Comparison of ENCODE assay signal across 21 cellular contexts in genomic region chr11:8793114-8793777, GRCh38.
DNase-seq lines count a peak whose midpoint lies in the region; ATAC-seq and TF ChIP-seq lines count a peak whose summit lies in the region.
"Had no signal": no experiment of that assay in that cellular context is flagged by ENCODE, and none has a peak within 500 bp of the region (broad histone marks: within the 10 kb centered on the region; RNA-seq: fewer than 3 reads in every experiment).

No MANE protein-coding gene starts in this region.

- H3K4me3 Mint-ChIP-seq in nephron (no peak overlapping the region), natural killer cell (no peak overlapping the region)
- H3K4me3 Mint-ChIP-seq: activated CD4-positive, alpha-beta memory T cell treated with anti-CD3 and anti-CD28 coated beads, Interleukin-2, amount 10 ng/mL, durations not matched to agents 7 days and 5 days had no signal

- H3K27me3 ChIP-seq in RWPE2 (ENCODE audit: insufficient read depth, poor library complexity, severe bottlenecking), result no peaks in the 10 kb centered on the region
- H3K27me3 ChIP-seq: BLaER1 treated with 17β-estradiol and CSF1 and Interleukin-3, amounts not matched to agents 10 nM and 100 nM; spleen; upper lobe of left lung had no signal

- H3K27ac Mint-ChIP-seq in nephron (peak overlapping the region in 2 of 3 experiments; percentile 4 to 16), natural killer cell (no peak overlapping the region)
- H3K27ac Mint-ChIP-seq: activated CD4-positive, alpha-beta memory T cell treated with anti-CD3 and anti-CD28 coated beads, Interleukin-2, amount 10 ng/mL, durations not matched to agents 7 days and 5 days had no signal

- peak overlapping the region; percentile 4 for H3K27ac ChIP-seq in RWPE2 (ENCODE audit: poor library complexity, severe bottlenecking)
- H3K27ac ChIP-seq: BLaER1 treated with 17β-estradiol and CSF1 and Interleukin-3, amounts not matched to agents 10 nM and 100 nM had no signal

- peaks cover 8% of the 10 kb centered on the region for H3K4me1 ChIP-seq in RWPE2 (ENCODE audit: insufficient read depth, poor library complexity, severe bottlenecking)

- H3K36me3 Mint-ChIP-seq in nephron (ENCODE audit: low read depth), result peaks cover 24% of the 10 kb centered on the region
- H3K36me3 Mint-ChIP-seq in natural killer cell, result no peaks in the 10 kb centered on the region

- H3K27me3 Mint-ChIP-seq in nephron (ENCODE audit: low read depth), result no peaks in the 10 kb centered on the region
- H3K27me3 Mint-ChIP-seq in natural killer cell (ENCODE audit: low read depth in 2 of 2), result peaks cover 0 to 3% of the 10 kb centered on the region in 2 donors

- no peak for ATAC-seq in RWPE2 (ENCODE audit: low read depth)
- ATAC-seq in natural killer cell, result no peak

- H3K9me3 Mint-ChIP-seq in nephron, result no peaks in the 10 kb centered on the region
- no peaks in the 10 kb centered on the region for H3K9me3 Mint-ChIP-seq in natural killer cell
- H3K9me3 Mint-ChIP-seq: activated CD4-positive, alpha-beta memory T cell treated with anti-CD3 and anti-CD28 coated beads, Interleukin-2, amount 10 ng/mL, durations not matched to agents 7 days and 5 days had no signal

- intact Hi-C loops in natural killer cell (cut with micrococcal nuclease), result no loop called here

- no peak for TF ChIP-seq CTCF in AG10803 (conservative IDR thresholded peaks at IDR 0.05; ENCODE audit: low read length)
- TF ChIP-seq CTCF in RWPE2 (IDR thresholded peaks at IDR 0.05; ENCODE audit: poor library complexity, severe bottlenecking), result no peak
- no peak for TF ChIP-seq CTCF in fibroblast of mammary gland (conservative IDR thresholded peaks at IDR 0.05; ENCODE audit: control insufficient read depth, insufficient read depth, low read depth, low read length)
- no peak for TF ChIP-seq CTCF in nephron (IDR thresholded peaks at IDR 0.05; ENCODE audit: unreplicated experiment in 3 of 3)
- TF ChIP-seq CTCF in natural killer cell (IDR thresholded peaks at IDR 0.05), result no peak

- DNase-seq in AG10803 (ENCODE audit: low read depth) (peak; percentile 36), RWPE2 (ENCODE audit: low spot score) (no peak), fibroblast of mammary gland (ENCODE audit: low read depth) (peak; percentile 57), NCI-H2196 (lab: John Stamatoyannopoulos, UW; ENCODE audit: unreplicated experiment) (no peak), midbrain (lab: John Stamatoyannopoulos, UW) (no peak), natural killer cell (no peak)
- no peak for DNase-seq in stimulated activated CD4-positive, alpha-beta T cell treated with anti-CD3 and anti-CD28 coated beads, Interleukin-1b, Interleukin-23, amount 100 ng/mL, for 48 hours
- DNase-seq: activated CD4-positive, alpha-beta memory T cell treated with anti-CD3 and anti-CD28 coated beads, Interleukin-2, amount 10 ng/mL, durations not matched to agents 7 days and 5 days; activated CD4-positive, CD25-positive, alpha-beta regulatory T cell; activated naive CD4-positive, alpha-beta T cell; activated T-cell treated with anti-CD3 and anti-CD28 coated beads for 4 hours; caudate nucleus; glutamatergic neuron; KG1; mucosa of descending colon; NCI-H1092 treated with DMSO at 0.1 percent for 48 hours; NCI-H2081 treated with DMSO at 0.1 percent for 48 hours; spleen; upper lobe of left lung had no signal

- H3K4me3 ChIP-seq in AG10803 (ENCODE audit: low read length) (no peak overlapping the region), RWPE2 (ENCODE audit: severe bottlenecking) (no peak overlapping the region), fibroblast of mammary gland (ENCODE audit: control insufficient read depth, low read depth, low read length) (no peak overlapping the region)
- H3K4me3 ChIP-seq: BLaER1 treated with 17β-estradiol and CSF1 and Interleukin-3, amounts not matched to agents 10 nM and 100 nM; mucosa of descending colon; spleen; upper lobe of left lung had no signal

- peaks cover 34% of the 10 kb centered on the region for H3K36me3 ChIP-seq in RWPE2 (ENCODE audit: low read depth)
- H3K36me3 ChIP-seq: BLaER1 treated with 17β-estradiol and CSF1 and Interleukin-3, amounts not matched to agents 10 nM and 100 nM; spleen; upper lobe of left lung had no signal

- H3K4me1 Mint-ChIP-seq in nephron (peaks cover 44% of the 10 kb centered on the region), natural killer cell (peaks cover 8 to 13% of the 10 kb centered on the region in 2 donors)

- H3K9me3 ChIP-seq in RWPE2 (ENCODE audit: severe bottlenecking), result no peaks in the 10 kb centered on the region
- H3K9me3 ChIP-seq: BLaER1 treated with 17β-estradiol and CSF1 and Interleukin-3, amounts not matched to agents 10 nM and 100 nM; mucosa of descending colon; spleen; upper lobe of left lung had no signal

Comparison
In these comparisons a context has a peak if more than half of its experiments do, and no peak if none do; other contexts are left out.
1. DNase-seq: peak in AG10803 (single experiment) and fibroblast of mammary gland (single experiment); none in RWPE2 (single experiment), NCI-H2196 (single experiment), midbrain (single experiment), natural killer cell (single experiment) and stimulated activated CD4-positive, alpha-beta T cell treated with anti-CD3 and anti-CD28 coated beads, Interleukin-1b, Interleukin-23, amount 100 ng/mL, for 48 hours (single experiment).
2. H3K27ac Mint-ChIP-seq: peak in nephron (2 of 3); none in natural killer cell (0 of 2).